In genomic region chr15:83613716-83614115, GRCh38 we compare ENCODE assay signal across 25 cellular contexts. TPM values are rescaled to one million over a fixed set of nuclear protein-coding genes. Genes with fewer than 3 reads are reported as not detected.
DNase-seq lines count a peak whose midpoint lies in the region; ATAC-seq and TF ChIP-seq lines count a peak whose summit lies in the region.
"Had no signal": no experiment of that assay in that cellular context is flagged by ENCODE, and none has a peak within 500 bp of the region (broad histone marks: within the 10 kb centered on the region; RNA-seq: fewer than 3 reads in every experiment).

No MANE protein-coding gene starts in this region.

- intact Hi-C loops in sciatic nerve (cut with DNase I), result no loop called here

- H3K4me3 ChIP-seq in astrocyte of the cerebellum (ENCODE audit: low read depth, low read length), result no peak overlapping the region
- H3K4me3 ChIP-seq: hepatocyte, right atrium auricular region, SJCRH30, upper lobe of left lung had no signal

- in situ Hi-C loops in astrocyte of the cerebellum (cut with HindIII; ENCODE audit: low sequenced_read_pairs) (no loop called here), KBM-7 (cut with MboI; ENCODE audit: low pct_unique_long_range_greater_than_20kb, low sequenced_read_pairs) (no loop called here)

- no peak for TF ChIP-seq CTCF in astrocyte of the cerebellum (IDR thresholded peaks at IDR 0.05; ENCODE audit: low read depth, low read length, missing control alignments)

- ATAC-seq in sciatic nerve (peak; percentile 85), HG02623 (IDR thresholded peaks at IDR 0.05; ENCODE audit: unreplicated experiment) (no peak)
- ATAC-seq: activated CD8-positive, alpha-beta T cell treated with anti-CD3 and anti-CD28 coated beads, Interleukin-2, amount 10 ng/mL, durations not matched to agents 7 days and 5 days; Panc1; T-cell had no signal

- DNase-seq in EH (ENCODE audit: low read depth), result peak; percentile 1
- DNase-seq in astrocyte of the cerebellum (ENCODE audit: low read depth), result peak; percentile 46
- peak; percentile 86 for DNase-seq in glomerular visceral epithelial cell (ENCODE audit: extremely low spot score)
- DNase-seq in sciatic nerve (ENCODE audit: low spot score), result no peak
- no peak for DNase-seq in iPS-NIHi7 (ENCODE audit: extremely low spot score)
- no peak for DNase-seq in DMS114 treated with DMSO at 0.1 percent for 48 hours (lab: John Stamatoyannopoulos, UW; ENCODE audit: unreplicated experiment)
- DNase-seq in KBM-7, result no peak
- DNase-seq: activated CD4-positive, CD25-positive, alpha-beta regulatory T cell treated with anti-CD3 and anti-CD28 coated beads, Interleukin-2, amount 50 U/mL, for 72 hours; activated CD8-positive, alpha-beta T cell treated with anti-CD3 and anti-CD28 coated beads, Interleukin-2, amount 10 ng/mL, durations not matched to agents 7 days and 5 days; activated gamma-delta T cell treated with Interleukin-2 at 50 U/mL for 16 hours; activated T-cell treated with anti-CD3 and anti-CD28 coated beads, Interleukin-2, amount 50 U/mL, for 1 hour; DMS 273 treated with DMSO at 0.1 percent for 48 hours; Kasumi-1; naive B cell; NCI-H1105; NCI-H510A; NK-92 treated with Interleukin-12 subunit alpha and Interleukin-12 subunit beta, amount 100 ng/mL, for 24 hours; occipital lobe; SJCRH30; T-cell; upper lobe of left lung had no signal

RNA-seq across cellular contexts. Expression of gene ADAMTSL3, which starts 40.2 kb away (rescaled TPM):
- 39.1 TPM for total RNA-seq in sciatic nerve
- total RNA-seq: activated CD8-positive, alpha-beta T cell treated with anti-CD3 and anti-CD28 coated beads, Interleukin-2, amount 10 ng/mL, durations not matched to agents 7 days and 5 days had no signal

Comparison
In these comparisons a context has a peak if more than half of its experiments do, and no peak if none do; other contexts are left out.
1. DNase-seq: peak in EH (single experiment), astrocyte of the cerebellum (single experiment) and glomerular visceral epithelial cell (single experiment); none in sciatic nerve (single experiment), iPS-NIHi7 (single experiment), DMS114 treated with DMSO at 0.1 percent for 48 hours (single experiment) and KBM-7 (single experiment).